27 cellular contexts compared by ENCODE assay signal in genomic region chr2:120865656-120866055, GRCh38.
DNase-seq lines count a peak whose midpoint lies in the region; ATAC-seq and TF ChIP-seq lines count a peak whose summit lies in the region.
"Had no signal": no experiment of that assay in that cellular context is flagged by ENCODE, and none has a peak within 500 bp of the region (broad histone marks: within the 10 kb centered on the region; RNA-seq: fewer than 3 reads in every experiment).

No MANE protein-coding gene starts in this region.

- H3K4me1 ChIP-seq in lower lobe of right lung (peaks cover 18% of the 10 kb centered on the region), sigmoid colon (peaks cover 0 to 54% (median 44%) of the 10 kb centered on the region in 4 donors)
- H3K4me1 ChIP-seq in CD4-positive, alpha-beta memory T cell (ENCODE audit: insufficient read depth, low read length), result no peaks in the 10 kb centered on the region
- H3K4me1 ChIP-seq: BLaER1 had no signal

- ATAC-seq in WTC11, result no peak
- ATAC-seq in lower lobe of right lung, result no peak
- no peak for ATAC-seq in HG03039 (IDR thresholded peaks at IDR 0.05; ENCODE audit: unreplicated experiment)
- ATAC-seq: GM12878, GM23338, SK-N-SH treated with all-trans-retinoic acid at 6 μM for 48 hours had no signal

- CTCF ChIA-PET in WTC11 (lab: Charles Lee), result interaction anchor here (1.0 to 3.8 kb wide), 4 partner anchors 9 to 169 kb away, joined by 4 to 13 read pairs (median 6); partner anchors contain the start of gene GLI2
- CTCF ChIA-PET in CD4-positive, alpha-beta memory T cell (lab: Charles Lee; ENCODE audit: partially characterized antibody), result interaction anchor here (0.6 kb wide), 1 partner anchor 172 kb away, joined by 3 read pairs; no protein-coding TSS in a partner anchor

- no peak overlapping the region for H3K4me3 ChIP-seq in lower lobe of right lung
- no peak overlapping the region for H3K4me3 ChIP-seq in sigmoid colon
- H3K4me3 ChIP-seq in CD4-positive, alpha-beta memory T cell (ENCODE audit: low read length in 2 of 2), result no peak overlapping the region
- H3K4me3 ChIP-seq: BLaER1, GM12878, GM23338, Peyer's patch, SJCRH30 had no signal

- H3K9me3 Mint-ChIP-seq in HFFc6 (no peaks in the 10 kb centered on the region), WTC11 (no peaks in the 10 kb centered on the region)
- peaks cover 0 to 1% (median 0%) of the 10 kb centered on the region in 8 donors for H3K9me3 Mint-ChIP-seq in CD4-positive, alpha-beta memory T cell
- H3K9me3 Mint-ChIP-seq: CD4-positive, CD25-positive, alpha-beta regulatory T cell; GM23338 had no signal

- no peak for TF ChIP-seq CTCF in HFFc6 (IDR thresholded peaks at IDR 0.05)
- no peak for TF ChIP-seq CTCF in WTC11 (IDR thresholded peaks at IDR 0.05)
- no peak for TF ChIP-seq CTCF in lower lobe of right lung (IDR thresholded peaks at IDR 0.05)
- TF ChIP-seq CTCF in sigmoid colon (IDR thresholded peaks at IDR 0.05), result no peak

- H3K36me3 Mint-ChIP-seq in HFFc6 (ENCODE audit: low read depth) (peaks cover 7% of the 10 kb centered on the region), WTC11 (no peaks in the 10 kb centered on the region)
- H3K36me3 Mint-ChIP-seq in CD4-positive, alpha-beta memory T cell, result no peaks in the 10 kb centered on the region
- H3K36me3 Mint-ChIP-seq: CD4-positive, CD25-positive, alpha-beta regulatory T cell had no signal

- no peak for DNase-seq in HFFc6
- no peak for DNase-seq in WTC11 (ENCODE audit: low spot score)
- DNase-seq in lower lobe of right lung, result peak; percentile 23
- peak; percentile 59 for DNase-seq in sigmoid colon
- DNase-seq in cerebellar cortex (ENCODE audit: low spot score), result no peak
- DNase-seq in CD4-positive, alpha-beta memory T cell, result no peak
- DNase-seq in SW480 (ENCODE audit: low spot score), result no peak
- DNase-seq: CD4-positive, CD25-positive, alpha-beta regulatory T cell; COR-L47; GDM1; Karpas-422; NCI-H1092; NCI-H1436; NCI-H187; NCI-H2081 treated with DMSO at 0.1 percent for 48 hours; NCI-H2171; NCI-H226; NCI-H510A; NCI-H69; OCI-M1; SJCRH30 had no signal

- no peaks in the 10 kb centered on the region for H3K36me3 ChIP-seq in lower lobe of right lung
- H3K36me3 ChIP-seq in sigmoid colon, result no peaks in the 10 kb centered on the region
- no peaks in the 10 kb centered on the region for H3K36me3 ChIP-seq in CD4-positive, alpha-beta memory T cell (ENCODE audit: insufficient read depth, low read length)
- H3K36me3 ChIP-seq: BLaER1, Peyer's patch, SJCRH30 had no signal

- POLR2A ChIA-PET in WTC11 (lab: Charles Lee), result no interaction called here
- POLR2A ChIA-PET in CD4-positive, alpha-beta memory T cell (lab: Charles Lee; ENCODE audit: partially characterized antibody), result no interaction called here

- peak overlapping the region; percentile 57; the same call in 1 of the 2 replicates for H3K4me3 Mint-ChIP-seq in HFFc6
- H3K4me3 Mint-ChIP-seq in WTC11, result no peak overlapping the region
- no peak overlapping the region for H3K4me3 Mint-ChIP-seq in CD4-positive, alpha-beta memory T cell
- H3K4me3 Mint-ChIP-seq: CD4-positive, CD25-positive, alpha-beta regulatory T cell had no signal

- peaks cover 97% of the 10 kb centered on the region for H3K4me1 Mint-ChIP-seq in HFFc6 (ENCODE audit: low read depth)
- peaks cover 70% of the 10 kb centered on the region for H3K4me1 Mint-ChIP-seq in WTC11
- H3K4me1 Mint-ChIP-seq in CD4-positive, alpha-beta memory T cell, result peaks cover 0 to 4% (median 0%) of the 10 kb centered on the region in 4 donors
- H3K4me1 Mint-ChIP-seq: CD4-positive, CD25-positive, alpha-beta regulatory T cell had no signal

- no peak overlapping the region for H3K27ac ChIP-seq in lower lobe of right lung
- peak overlapping the region in 2 of 4 donors; percentile 39 to 93 for H3K27ac ChIP-seq in sigmoid colon
- no peak overlapping the region for H3K27ac ChIP-seq in CD4-positive, alpha-beta memory T cell (ENCODE audit: low read depth, low read length)
- H3K27ac ChIP-seq: BLaER1, Peyer's patch, SJCRH30 had no signal

- H3K27me3 ChIP-seq in lower lobe of right lung (ENCODE audit: low read depth) (peaks cover 22% of the 10 kb centered on the region), sigmoid colon (no peaks in the 10 kb centered on the region)
- no peaks in the 10 kb centered on the region for H3K27me3 ChIP-seq in CD4-positive, alpha-beta memory T cell (ENCODE audit: insufficient read depth, low read length)
- H3K27me3 ChIP-seq: Peyer's patch, SJCRH30 had no signal

- 95% methylated on average over 8 of the region's 8 CpGs for WGBS in sigmoid colon, 2 donors

- H3K27ac Mint-ChIP-seq in HFFc6 (peak overlapping the region; percentile 78), WTC11 (peak overlapping the region; percentile 53; the same call in 1 of the 2 replicates)
- H3K27ac Mint-ChIP-seq in CD4-positive, alpha-beta memory T cell, result no peak overlapping the region
- H3K27ac Mint-ChIP-seq: CD4-positive, CD25-positive, alpha-beta regulatory T cell; GM23338 had no signal

- H3K9me3 ChIP-seq in lower lobe of right lung, result no peaks in the 10 kb centered on the region
- H3K9me3 ChIP-seq in sigmoid colon, result no peaks in the 10 kb centered on the region
- H3K9me3 ChIP-seq in CD4-positive, alpha-beta memory T cell (ENCODE audit: control insufficient read depth in 1 of 2, low read length in 2 of 2), result no peaks in the 10 kb centered on the region
- H3K9me3 ChIP-seq: BLaER1, Peyer's patch, SJCRH30 had no signal

- TF ChIP-seq EP300 in sigmoid colon (IDR thresholded peaks at IDR 0.05), result no peak

- TF ChIP-seq POLR2A in sigmoid colon (IDR thresholded peaks at IDR 0.05), result no peak

- intact Hi-C loops in lower lobe of right lung (cut with DNase I), result no loop called here
- intact Hi-C loops in sigmoid colon (cut with DNase I), result loop anchor here (2.0 to 5.0 kb wide), 5 partner anchors 38 to 212 kb away; partner anchors contain the start of gene GLI2
- intact Hi-C loops in CD4-positive, alpha-beta memory T cell (cut with micrococcal nuclease), result no loop called here

- peaks cover 9% of the 10 kb centered on the region for H3K27me3 Mint-ChIP-seq in HFFc6 (ENCODE audit: insufficient read depth)
- no peaks in the 10 kb centered on the region for H3K27me3 Mint-ChIP-seq in WTC11 (ENCODE audit: low read depth)
- H3K27me3 Mint-ChIP-seq in CD4-positive, alpha-beta memory T cell, result peaks cover 19 to 28% of the 10 kb centered on the region in 2 donors

TF ChIP-seq in WTC11, 78 proteins besides CTCF, POLR2A, EP300 and RAD21:
- no peak for TF ChIP-seq E2F4 (CRISPR knock-in tag; IDR thresholded peaks at IDR 0.05; ENCODE audit: borderline replicate concordance, low read depth)

Comparison
In these comparisons a context has a peak if more than half of its experiments do, and no peak if none do; other contexts are left out.
1. DNase-seq: peak in lower lobe of right lung (single experiment) and sigmoid colon (single experiment); none in HFFc6 (single experiment), WTC11 (single experiment), cerebellar cortex (single experiment), CD4-positive, alpha-beta memory T cell (0 of 5) and SW480 (single experiment).
2. H3K27ac Mint-ChIP-seq: peak in HFFc6 (single experiment) and WTC11 (single experiment); none in CD4-positive, alpha-beta memory T cell (0 of 7).